Comparison of ENCODE assay signal across 13 cellular contexts in the genomic region with DNA sequence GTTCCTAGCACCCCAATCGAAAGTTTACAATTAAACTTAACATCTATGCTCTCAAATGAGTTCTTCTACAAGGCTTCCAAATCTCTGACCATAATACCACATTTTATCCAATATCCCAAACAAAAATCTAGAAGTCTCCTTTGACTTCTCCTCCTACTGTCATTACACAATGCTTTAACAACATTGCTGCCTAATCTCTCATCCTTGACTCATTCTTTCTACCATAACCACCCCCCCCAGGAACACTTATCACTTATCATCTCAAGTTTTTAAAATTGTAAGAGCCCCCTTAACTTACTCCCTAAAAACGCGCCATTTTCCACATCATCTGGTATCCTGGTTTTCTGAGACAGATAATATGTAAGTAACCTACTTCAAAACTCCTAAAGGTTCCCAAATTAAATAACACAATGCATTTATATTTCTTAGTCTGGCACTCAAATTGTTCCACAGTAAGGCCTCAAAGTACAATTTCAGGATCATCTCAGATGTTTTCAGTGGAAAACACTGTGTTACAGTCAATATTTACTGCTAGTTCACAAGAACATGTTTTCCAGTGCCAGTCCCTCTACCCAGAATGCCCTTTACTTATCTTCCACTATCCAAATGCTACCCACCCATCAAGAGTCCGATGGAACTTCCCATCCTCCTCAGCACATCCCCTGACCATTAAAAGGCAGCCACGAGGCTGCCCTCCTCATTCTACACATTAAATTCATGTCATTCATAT.
DNase-seq lines count a peak whose midpoint lies in the region; ATAC-seq, FAIRE-seq and TF ChIP-seq lines count a peak whose summit lies in the region.
"Had no signal": no experiment of that assay in that cellular context is flagged by ENCODE, and none has a peak within 500 bp of the region (broad histone marks: within the 10 kb centered on the region; RNA-seq: fewer than 3 reads in every experiment).

No MANE protein-coding gene starts in this region.

- H3K79me2 ChIP-seq in mammary epithelial cell (ENCODE audit: insufficient read depth, low read length) (peaks cover 17% of the 10 kb centered on the region), keratinocyte (ENCODE audit: control insufficient read depth, insufficient read depth, low read length) (peaks cover 7% of the 10 kb centered on the region)

- H2AFZ ChIP-seq in mammary epithelial cell (ENCODE audit: low read depth, low read length), result no peak overlapping the region
- H2AFZ ChIP-seq in keratinocyte (ENCODE audit: control insufficient read depth, low read length), result no peak overlapping the region

- H3K9ac ChIP-seq in mammary epithelial cell (ENCODE audit: insufficient read depth, low read length) (no peak overlapping the region), keratinocyte (ENCODE audit: control insufficient read depth, extremely low read depth, insufficient read depth, low read length) (no peak overlapping the region)

- H3K4me1 ChIP-seq in A549 (peaks cover 20% of the 10 kb centered on the region), mammary epithelial cell (ENCODE audit: insufficient read depth, low read length) (peaks cover 27% of the 10 kb centered on the region), keratinocyte (ENCODE audit: control insufficient read depth, extremely low read depth, insufficient read depth, low read length) (peaks cover 45% of the 10 kb centered on the region), ovary (ENCODE audit: insufficient read depth) (no peaks in the 10 kb centered on the region)

- in situ Hi-C loops in mammary epithelial cell (cut with MboI; ENCODE audit: low sequenced_read_pairs in 2 of 2), result no loop called here

- H3K36me3 ChIP-seq in mammary epithelial cell (ENCODE audit: insufficient read depth, low read length), result no peaks in the 10 kb centered on the region
- H3K36me3 ChIP-seq in keratinocyte (ENCODE audit: control insufficient read depth in 2 of 2, extremely low read depth in 1 of 2, insufficient read depth in 2 of 2, low read length in 2 of 2), result no peaks in the 10 kb centered on the region
- H3K36me3 ChIP-seq in ovary, result no peaks in the 10 kb centered on the region

- H3K9me1 ChIP-seq in keratinocyte (ENCODE audit: control insufficient read depth, extremely low read depth, insufficient read depth, low read length), result no peaks in the 10 kb centered on the region

- CTCF ChIA-PET in A549 (lab: Yijun Ruan, JAX), result no interaction called here
- CTCF ChIA-PET in mammary epithelial cell (lab: Charles Lee; ENCODE audit: low non-redundant PET), result no interaction called here

- intact Hi-C loops in mammary epithelial cell (cut with micrococcal nuclease), result no loop called here
- intact Hi-C loops in ovary (cut with DNase I), result no loop called here

- TF ChIP-seq POLR2A in A549 (IDR thresholded peaks at IDR 0.05; ENCODE audit: low read length), result no peak
- TF ChIP-seq POLR2A in ovary (IDR thresholded peaks at IDR 0.05), result no peak

- peak overlapping the region; percentile 16; the same call in 2 of the 3 replicates for H3K4me2 ChIP-seq in A549
- H3K4me2 ChIP-seq in mammary epithelial cell (ENCODE audit: insufficient read depth, low read depth, low read length), result peak overlapping the region; percentile 63
- peak overlapping the region; percentile 48 for H3K4me2 ChIP-seq in keratinocyte (ENCODE audit: control insufficient read depth, extremely low read depth, insufficient read depth, low read depth, low read length)

- no peak overlapping the region for H3K4me3 ChIP-seq in A549
- no peak overlapping the region for H3K4me3 ChIP-seq in mammary epithelial cell (replicated peaks in 1 of 3; ENCODE audit: insufficient read depth in 1 of 3, low read depth in 2 of 3, low read length in 3 of 3)
- H3K4me3 ChIP-seq in keratinocyte (ENCODE audit: control insufficient read depth in 2 of 3, extremely low read depth in 1 of 3, insufficient read depth in 2 of 3, low read depth in 1 of 3, low read length in 3 of 3), result no peak overlapping the region
- H3K4me3 ChIP-seq in ovary, result no peak overlapping the region

- FAIRE-seq in A549 (lab: Jason Lieb, UNC) (no peak), keratinocyte (lab: Jason Lieb, UNC) (peak; percentile 26)
- FAIRE-seq: endometrium had no signal

- H3K27me3 ChIP-seq in mammary epithelial cell (ENCODE audit: insufficient read depth, low read length) (no peaks in the 10 kb centered on the region), keratinocyte (ENCODE audit: control insufficient read depth, extremely low read depth, insufficient read depth, low read length) (no peaks in the 10 kb centered on the region), ovary (no peaks in the 10 kb centered on the region)

- H4K20me1 ChIP-seq in mammary epithelial cell (ENCODE audit: insufficient read depth, low read length) (no peaks in the 10 kb centered on the region), keratinocyte (ENCODE audit: control insufficient read depth, extremely low read depth, insufficient read depth, low read length) (no peaks in the 10 kb centered on the region)

- DNase-seq in A549 (ENCODE audit: low read depth in 1 of 2, low spot score in 1 of 2) (no peak), HPDE6-E6E7 (ENCODE audit: extremely low spot score) (peak; percentile 15), mammary epithelial cell (peak; percentile 41), keratinocyte (ENCODE audit: low read depth, low spot score) (no peak), ovary (no peak)
- DNase-seq: activated effector memory CD4-positive, alpha-beta T cell treated with anti-CD3 and anti-CD28 coated beads, Interleukin-2, amount 50 U/mL, for 16 hours; Kasumi-1; NCI-H2029; occipital lobe had no signal

- 72% methylated on average over 5 of the region's 5 CpGs for WGBS in A549 (ENCODE audit: missing lambda C conversion rate)
- WGBS in mammary epithelial cell (ENCODE audit: low coverage, missing lambda C conversion rate), result 88% methylated on average over 5 of the region's 5 CpGs
- 84 to 94% (median 91%) methylated on average over 5 of the region's 5 CpGs for WGBS in ovary, 3 donors

- ATAC-seq in A549 (no peak), GM21526 (IDR thresholded peaks at IDR 0.05; ENCODE audit: low FRiP score, unreplicated experiment) (no peak), GM21825 (IDR thresholded peaks at IDR 0.05; ENCODE audit: unreplicated experiment) (no peak), HG03175 (IDR thresholded peaks at IDR 0.05; ENCODE audit: unreplicated experiment) (no peak)

- POLR2A ChIA-PET in A549 (lab: Yijun Ruan, JAX), result no interaction called here

- TF ChIP-seq RAD21 in A549 (conservative IDR thresholded peaks at IDR 0.05 in 1 of 2, IDR thresholded peaks at IDR 0.05 in 1 of 2), result no peak

- H3K27ac ChIP-seq in A549, result no peak overlapping the region
- no peak overlapping the region for H3K27ac ChIP-seq in mammary epithelial cell (ENCODE audit: insufficient read depth, low read depth, low read length)
- peak overlapping the region; percentile 39 for H3K27ac ChIP-seq in keratinocyte (ENCODE audit: control insufficient read depth, insufficient read depth, low read length)
- H3K27ac ChIP-seq in ovary, result no peak overlapping the region

- no TSS peak for BruUV-seq in mammary epithelial cell (replicated peaks; lab: Mats Ljungman, UMichigan)

- dilution Hi-C loops in mammary epithelial cell (cut with HindIII; ENCODE audit: low sequenced_read_pairs) (no loop called here), keratinocyte (cut with MboI; ENCODE audit: extremely low pct_ligation_motif_present, low sequenced_read_pairs) (no loop called here)

- TF ChIP-seq EP300 in A549 (IDR thresholded peaks at IDR 0.05), result no peak
- TF ChIP-seq EP300 in ovary (IDR thresholded peaks at IDR 0.05), result no peak

- H3K9me3 ChIP-seq in A549 (no peaks in the 10 kb centered on the region), mammary epithelial cell (replicated peaks; ENCODE audit: insufficient read depth, low read length) (no peaks in the 10 kb centered on the region), keratinocyte (ENCODE audit: control insufficient read depth, low read depth, low read length) (no peaks in the 10 kb centered on the region), ovary (no peaks in the 10 kb centered on the region)

- TF ChIP-seq CTCF in A549 (IDR thresholded peaks at IDR 0.05), result no peak
- no peak for TF ChIP-seq CTCF in mammary epithelial cell (conservative IDR thresholded peaks at IDR 0.05 in 1 of 2, IDR thresholded peaks at IDR 0.05 in 1 of 2; ENCODE audit: extremely low read depth in 1 of 2, insufficient read depth in 1 of 2, low read depth in 1 of 2, low read length in 2 of 2)
- TF ChIP-seq CTCF in keratinocyte (optimal IDR thresholded peaks at IDR 0.05 in 1 of 3, IDR thresholded peaks at IDR 0.05 in 1 of 3, conservative IDR thresholded peaks at IDR 0.05 in 1 of 3; ENCODE audit: extremely low read depth in 1 of 3, insufficient read depth in 2 of 3, low read length in 3 of 3), result no peak
- no peak for TF ChIP-seq CTCF in ovary (IDR thresholded peaks at IDR 0.05)

TF ChIP-seq in A549, 52 proteins besides CTCF, POLR2A, EP300 and RAD21 (continues in another document):
- no peak for TF ChIP-seq HOXA7 (CRISPR knock-in tag; IDR thresholded peaks at IDR 0.05)
- TF ChIP-seq HEYL (CRISPR knock-in tag; IDR thresholded peaks at IDR 0.05), result no peak
- TF ChIP-seq EHMT2 (IDR thresholded peaks at IDR 0.05; ENCODE audit: low read depth), result no peak
- no peak for TF ChIP-seq PBX3 (IDR thresholded peaks at IDR 0.05)
- TF ChIP-seq, protein P1, sequence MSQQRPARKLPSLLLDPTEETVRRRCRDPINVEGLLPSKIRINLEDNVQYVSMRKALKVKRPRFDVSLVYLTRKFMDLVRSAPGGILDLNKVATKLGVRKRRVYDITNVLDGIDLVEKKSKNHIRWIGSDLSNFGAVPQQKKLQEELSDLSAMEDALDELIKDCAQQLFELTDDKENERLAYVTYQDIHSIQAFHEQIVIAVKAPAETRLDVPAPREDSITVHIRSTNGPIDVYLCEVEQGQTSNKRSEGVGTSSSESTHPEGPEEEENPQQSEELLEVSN (IDR thresholded peaks at IDR 0.05; ENCODE audit: borderline replicate concordance, low read depth), result no peak
- TF ChIP-seq CBX2 (IDR thresholded peaks at IDR 0.05; ENCODE audit: borderline replicate concordance, low read depth), result no peak
- TF ChIP-seq GATA3 (IDR thresholded peaks at IDR 0.05; ENCODE audit: borderline replicate concordance), result no peak
- TF ChIP-seq ZFP36 (IDR thresholded peaks at IDR 0.05; ENCODE audit: borderline replicate concordance, partially characterized antibody), result no peak
- TF ChIP-seq FOSL2 (IDR thresholded peaks at IDR 0.05), result no peak
- TF ChIP-seq FOSL2 (CRISPR knock-in tag; IDR thresholded peaks at IDR 0.05), result no peak
- TF ChIP-seq HOXB13 (CRISPR knock-in tag; IDR thresholded peaks at IDR 0.05; ENCODE audit: low read depth), result no peak
- TF ChIP-seq TP53 (CRISPR knock-in tag; IDR thresholded peaks at IDR 0.05), result no peak

Comparison
In these comparisons a context has a peak if more than half of its experiments do, and no peak if none do; other contexts are left out.
1. DNase-seq: peak in HPDE6-E6E7 (single experiment) and mammary epithelial cell (single experiment); none in A549 (0 of 2), keratinocyte (single experiment) and ovary (0 of 5).
2. Peak in every context shown above with its lines, with median percentiles within 50 percentile points of each other: H3K4me2 ChIP-seq.